20 cellular contexts compared by ENCODE assay signal in the genomic region with DNA sequence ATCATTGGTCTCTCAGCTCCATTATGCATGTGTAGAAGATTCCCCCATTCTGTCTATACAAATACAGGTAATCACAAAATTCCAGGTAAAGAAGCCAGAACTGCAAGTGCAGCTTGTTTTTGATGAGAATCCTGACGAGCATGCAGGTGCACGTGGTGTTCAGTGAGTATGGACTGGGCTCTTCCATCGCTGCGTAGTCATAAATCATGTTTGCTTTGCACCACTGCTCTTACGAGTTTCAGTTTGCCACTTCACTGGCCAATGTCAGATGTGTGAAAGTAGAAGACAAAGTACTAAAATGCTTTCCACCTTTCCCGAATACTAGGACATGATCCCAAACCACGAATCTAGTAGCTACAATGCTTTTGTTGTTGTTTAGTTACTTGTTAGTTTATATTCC.
"Had no signal": no experiment of that assay in that cellular context is flagged by ENCODE, and none has a peak within 500 bp of the region (broad histone marks: within the 10 kb centered on the region; RNA-seq: fewer than 3 reads in every experiment).

No MANE protein-coding gene starts in this region.

- ATAC-seq: activated CD4-positive, alpha-beta T cell treated with anti-CD3 and anti-CD28 coated beads for 36 hours; left colon; natural killer cell; psoas muscle; right lobe of liver had no signal

- H3K36me3 ChIP-seq: adrenal gland, breast epithelium, esophagus muscularis mucosa, ovary, right lobe of liver, suprapubic skin, vagina had no signal

- H3K9me3 ChIP-seq: adrenal gland, breast epithelium, esophagus muscularis mucosa, ovary, psoas muscle, right lobe of liver, suprapubic skin, vagina had no signal

- H3K4me1 ChIP-seq: adrenal gland, breast epithelium, esophagus muscularis mucosa, psoas muscle, right lobe of liver, suprapubic skin, vagina had no signal

- H3K4me3 ChIP-seq: adrenal gland, breast epithelium, esophagus muscularis mucosa, lung, ovary, psoas muscle, right lobe of liver, suprapubic skin, vagina had no signal

- DNase-seq: activated CD4-positive, alpha-beta T cell treated with anti-CD3 and anti-CD28 coated beads for 36 hours; activated CD4-positive, alpha-beta T cell treated with anti-CD3 and anti-CD28 coated beads, Interleukin-2, amount 50 U/mL, for 48 hours; activated gamma-delta T cell; adrenal gland; cerebellar nuclear complex; effector CD4-positive, alpha-beta T cell; left colon; natural killer cell; ovary; psoas muscle; right lobe of liver; small intestine; stimulated activated CD4-positive, alpha-beta T cell treated with anti-CD3 and anti-CD28 coated beads, Interleukin-15, amount 100 ng/mL, for 24 hours; stimulated activated CD4-positive, alpha-beta T cell treated with anti-CD3 and anti-CD28 coated beads, Interleukin-2, amount 100 ng/mL, for 48 hours; trophoblast cell had no signal

- H3K27me3 ChIP-seq: adrenal gland, breast epithelium, esophagus muscularis mucosa, ovary, right lobe of liver, suprapubic skin, vagina had no signal
